2 cellular contexts compared by ENCODE assay signal in genomic region chr20:36093804-36094145, GRCh38.
A peak's percentile ranks its signal among the peaks of the same experiment; 100 is the strongest.
TF ChIP-seq lines count a peak whose summit lies in the region.

No MANE protein-coding gene starts in this region.

TF ChIP-seq in K562, 482 proteins besides CTCF, POLR2A, EP300 and RAD21 (continued from another document):
- TF ChIP-seq ZFP91 (CRISPR knock-in tag; IDR thresholded peaks at IDR 0.05): peak; percentile 59
- no peak for TF ChIP-seq GATAD2A (IDR thresholded peaks at IDR 0.05)

TF ChIP-seq in HepG2, 621 proteins besides CTCF, POLR2A, EP300 and RAD21 (continued from another document):
- TF ChIP-seq ATF2 (CRISPR knock-in tag; IDR thresholded peaks at IDR 0.05): no peak
- TF ChIP-seq ZNF446 (CRISPR knock-in tag; IDR thresholded peaks at IDR 0.05): no peak
- TF ChIP-seq ELF1 (CRISPR knock-in tag; IDR thresholded peaks at IDR 0.05): no peak
- TF ChIP-seq CCAR2 (optimal IDR thresholded peaks at IDR 0.05; ENCODE audit: low read depth, low read length): no peak
